ENCODE assay signal across 7 cellular contexts in genomic region chr3:39105687-39106063, GRCh38. TPM values are rescaled to one million over a fixed set of nuclear protein-coding genes. Genes with fewer than 3 reads are reported as not detected.
A peak's percentile ranks its signal among the peaks of the same experiment; 100 is the strongest.
DNase-seq lines count a peak whose midpoint lies in the region; ATAC-seq, FAIRE-seq and TF ChIP-seq lines count a peak whose summit lies in the region.

No MANE protein-coding gene starts in this region.

- FAIRE-seq in D721Med (lab: Jason Lieb, UNC) (no peak), urothelium cell line (lab: Jason Lieb, UNC) (no peak)

- no peak overlapping the region for H3K27ac ChIP-seq in GM23248
- H3K27ac ChIP-seq in PC-9: no peak overlapping the region
- H3K27ac ChIP-seq in esophagus muscularis mucosa (replicated peaks in 1 of 4): peak overlapping the region in 1 of 4 donors; percentile 92
- peak overlapping the region; percentile 95 for H3K27ac ChIP-seq in skeletal muscle tissue (ENCODE audit: low read depth, low read length)

- H3K9me3 ChIP-seq in GM23248 (ENCODE audit: low read depth): no peaks in the 10 kb centered on the region
- H3K9me3 ChIP-seq in PC-9 (ENCODE audit: insufficient read depth, low read depth): no peaks in the 10 kb centered on the region
- no peaks in the 10 kb centered on the region for H3K9me3 ChIP-seq in esophagus muscularis mucosa
- no peaks in the 10 kb centered on the region for H3K9me3 ChIP-seq in skeletal muscle tissue (ENCODE audit: control insufficient read depth in 3 of 3, low read length in 3 of 3)

- TF ChIP-seq CTCF in PC-9 (conservative IDR thresholded peaks at IDR 0.05) (no peak), esophagus muscularis mucosa (IDR thresholded peaks at IDR 0.05) (no peak), D721Med (IDR thresholded peaks at IDR 0.05; ENCODE audit: insufficient read depth, missing control alignments) (no peak)

- CTCF ChIA-PET in PC-9 (lab: Charles Lee): interaction anchor here (0.9 kb wide), 1 partner anchor 183 kb away, joined by 5 read pairs; no protein-coding TSS in a partner anchor

- H3K4me2 ChIP-seq in GM23248 (ENCODE audit: unreplicated experiment) (peak overlapping the region; percentile 93), PC-9 (peak overlapping the region; percentile 92; the same call in 1 of the 2 replicates)

- H2AFZ ChIP-seq in GM23248 (no peak overlapping the region), PC-9 (no peak overlapping the region)

- no TSS peak for BruUV-seq in PC-9 (replicated peaks; lab: Mats Ljungman, UMichigan)

- POLR2A ChIA-PET in PC-9 (lab: Charles Lee; ENCODE audit: unreplicated experiment): no interaction called here

- DNase-seq in GM23248 (no peak), PC-9 (no peak), esophagus muscularis mucosa (ENCODE audit: extremely low spot score) (no peak), D721Med (ENCODE audit: insufficient read length, low spot score) (no peak), urothelium cell line (ENCODE audit: low spot score) (no peak)

- H3K27me3 ChIP-seq in GM23248 (replicated peaks; ENCODE audit: insufficient read depth) (no peaks in the 10 kb centered on the region), PC-9 (ENCODE audit: insufficient read depth, low read depth) (no peaks in the 10 kb centered on the region), esophagus muscularis mucosa (no peaks in the 10 kb centered on the region), skeletal muscle tissue (ENCODE audit: control insufficient read depth in 3 of 3, insufficient read depth in 3 of 3, low read length in 3 of 3) (no peaks in the 10 kb centered on the region)

- H3K9ac ChIP-seq in GM23248 (peak overlapping the region; percentile 96), skeletal muscle tissue (ENCODE audit: low read depth in 1 of 3, low read length in 3 of 3) (peak overlapping the region in 2 of 3 donors; percentile 85 to 94)

- intact Hi-C loops in PC-9 (cut with micrococcal nuclease; ENCODE audit: unreplicated experiment): loop anchor here (1.0 to 5.0 kb wide), 3 partner anchors 35 to 183 kb away; no protein-coding TSS in a partner anchor
- intact Hi-C loops in esophagus muscularis mucosa (cut with DNase I): loop anchor here (5.0 kb wide), 1 partner anchor 53 kb away; the partner anchor contains the start of genes SCN11A and WDR48

- H3K9me2 ChIP-seq in GM23248 (ENCODE audit: insufficient read depth): no peaks in the 10 kb centered on the region
- H3K9me2 ChIP-seq in PC-9 (ENCODE audit: insufficient read depth): no peaks in the 10 kb centered on the region

- H3K4me3 ChIP-seq in GM23248 (peak overlapping the region; percentile 88), PC-9 (0 out of 2 replicates have a peak overlapping the region, but pooled peaks have one; percentile 95), esophagus muscularis mucosa (peak overlapping the region; percentile 70 to 98 (median 89)), skeletal muscle tissue (ENCODE audit: low read length in 3 of 3) (peak overlapping the region; percentile 49 to 88 (median 87))

- H3K36me3 ChIP-seq in GM23248 (ENCODE audit: low read depth): no peaks in the 10 kb centered on the region
- peaks cover 2% of the 10 kb centered on the region; the same call in 1 of the 2 replicates for H3K36me3 ChIP-seq in PC-9 (ENCODE audit: low read depth)
- H3K36me3 ChIP-seq in esophagus muscularis mucosa: peaks cover 0 to 18% (median 12%) of the 10 kb centered on the region in 4 donors
- H3K36me3 ChIP-seq in skeletal muscle tissue (ENCODE audit: control insufficient read depth in 3 of 3, insufficient read depth in 3 of 3, low read length in 3 of 3): peaks cover 0 to 7% (median 4%) of the 10 kb centered on the region in 3 donors

- in situ Hi-C loops in GM23248 (cut with MboI): no loop called here

- no peaks in the 10 kb centered on the region; the same call in 1 of the 2 replicates for H3F3A ChIP-seq in GM23248 (ENCODE audit: insufficient read depth)
- peaks cover 7% of the 10 kb centered on the region; the same call in 1 of the 2 replicates for H3F3A ChIP-seq in PC-9 (ENCODE audit: insufficient read depth, low read depth)

- no peak for TF ChIP-seq POLR2A in esophagus muscularis mucosa (IDR thresholded peaks at IDR 0.05; ENCODE audit: low read depth)

- 77 to 78% methylated on average over 3 of the region's 3 CpGs for WGBS in GM23248 (ENCODE audit: low coverage in 1 of 2, low lambda C conversion rate in 2 of 2, missing lambda C conversion rate in 2 of 2), 2 experiments
- 77% methylated on average over 3 of the region's 3 CpGs for WGBS in esophagus muscularis mucosa

- H4K20me1 ChIP-seq in GM23248 (ENCODE audit: insufficient read depth) (0 out of 2 replicates have a peak, but pooled peaks cover 6% of the 10 kb centered on the region), PC-9 (ENCODE audit: insufficient read depth) (peaks cover 6% of the 10 kb centered on the region; the same call in 1 of the 2 replicates)

- H3K79me2 ChIP-seq in GM23248 (ENCODE audit: insufficient read depth) (peaks cover 62% of the 10 kb centered on the region), PC-9 (ENCODE audit: low read depth) (peaks cover 27% of the 10 kb centered on the region)

- TF ChIP-seq EP300 in esophagus muscularis mucosa (IDR thresholded peaks at IDR 0.05): no peak

- ATAC-seq in HG03135 (IDR thresholded peaks at IDR 0.05; ENCODE audit: unreplicated experiment): no peak

- H3K4me1 ChIP-seq in GM23248 (ENCODE audit: insufficient read depth) (peaks cover 14% of the 10 kb centered on the region; the same call in 1 of the 2 replicates), PC-9 (replicated peaks; ENCODE audit: insufficient read depth) (peaks cover 16% of the 10 kb centered on the region), esophagus muscularis mucosa (peaks cover 54 to 72% (median 68%) of the 10 kb centered on the region in 4 donors), skeletal muscle tissue (ENCODE audit: control insufficient read depth in 3 of 3, insufficient read depth in 3 of 3, low read length in 3 of 3) (peaks cover 41 to 66% (median 48%) of the 10 kb centered on the region in 3 donors)

RNA-seq across cellular contexts. Expression of gene GORASP1, which starts 1.8 kb away (rescaled TPM):
- 63.8 and 184 TPM in 2 replicates for total RNA-seq in GM23248 (2014; rRNA removed; shearing (Covaris generic))
- 32.7 and 33.1 TPM in 2 replicates for polyA plus RNA-seq in GM23248 (2016; fragmentation: Nextera tagmentation; extraction: Ambion mirVana)
- 43.4 and 44.4 TPM in 2 replicates for total RNA-seq in PC-9 (2021)
- total RNA-seq in esophagus muscularis mucosa: 10 to 100 TPM; 53.7 to 88.7 (median 67.8) TPM
- 11.5 TPM for total RNA-seq in skeletal muscle tissue

RNA-seq across cellular contexts. Expression of gene TTC21A, which starts 1.8 kb away (rescaled TPM):
- 0.25 and 1.2 TPM in 2 replicates for total RNA-seq in GM23248 (2014; rRNA removed; shearing (Covaris generic))
- polyA plus RNA-seq in GM23248 (2016; fragmentation: Nextera tagmentation; extraction: Ambion mirVana): 0.76 and 0.94 TPM in 2 replicates
- total RNA-seq in PC-9 (2021): 9.0 and 9.5 TPM in 2 replicates
- total RNA-seq in esophagus muscularis mucosa: 1 to 10 TPM; 1.7 to 8.6 (median 3.9) TPM
- total RNA-seq in skeletal muscle tissue: 1.0 TPM

RNA-seq across cellular contexts. Expression of gene CSRNP1, which starts 47.7 kb away (rescaled TPM):
- total RNA-seq in GM23248 (2014; rRNA removed; shearing (Covaris generic)): 22.5 and 23.1 TPM in 2 replicates
- 14.2 and 16.4 TPM in 2 replicates for polyA plus RNA-seq in GM23248 (2016; fragmentation: Nextera tagmentation; extraction: Ambion mirVana)
- 9.2 and 10.3 TPM in 2 replicates for total RNA-seq in PC-9 (2021)
- 100 to 1,000 TPM in 1 of 4 donors, 10 to 100 TPM in 3; 27.8 to 183 (median 45.4) TPM for total RNA-seq in esophagus muscularis mucosa
- 8.9 TPM for total RNA-seq in skeletal muscle tissue

RNA-seq across cellular contexts. Expression of gene WDR48, which starts 53.9 kb away (rescaled TPM):
- 25.7 and 30.5 TPM in 2 replicates for total RNA-seq in GM23248 (2014; rRNA removed; shearing (Covaris generic))
- polyA plus RNA-seq in GM23248 (2016; fragmentation: Nextera tagmentation; extraction: Ambion mirVana): 28.9 and 29.7 TPM in 2 replicates
- total RNA-seq in PC-9 (2021) (26.0 and 31.2 TPM in 2 replicates), esophagus muscularis mucosa (10 to 100 TPM; 25.9 to 40.0 (median 29.8) TPM), skeletal muscle tissue (39.1 TPM)

RNA-seq across cellular contexts. Expression of gene SCN11A, which starts 53.9 kb away (rescaled TPM):
- total RNA-seq in GM23248 (2014; rRNA removed; shearing (Covaris generic)): not detected in 2 replicates
- polyA plus RNA-seq in GM23248 (2016; fragmentation: Nextera tagmentation; extraction: Ambion mirVana): not detected in 2 replicates
- total RNA-seq in PC-9 (2021): not detected in 2 replicates
- total RNA-seq in esophagus muscularis mucosa: under 1 TPM; 0.34 to 0.99 (median 0.56) TPM
- total RNA-seq in skeletal muscle tissue: 2.6 TPM
